23 cellular contexts compared by ENCODE assay signal in genomic region chr21:43605320-43606244, GRCh38. TPM values are rescaled to one million over a fixed set of nuclear protein-coding genes. Genes with fewer than 3 reads are reported as not detected.
A peak's percentile ranks its signal among the peaks of the same experiment; 100 is the strongest.
DNase-seq lines count a peak whose midpoint lies in the region; ATAC-seq, FAIRE-seq and TF ChIP-seq lines count a peak whose summit lies in the region.
"Had no signal": no experiment of that assay in that cellular context is flagged by ENCODE, and none has a peak within 500 bp of the region (broad histone marks: within the 10 kb centered on the region; RNA-seq: fewer than 3 reads in every experiment).

No MANE protein-coding gene starts in this region.

- peaks cover 10% of the 10 kb centered on the region for H3K79me1 ChIP-seq in H1 (ENCODE audit: low read depth, low read length)
- peaks cover 6% of the 10 kb centered on the region for H3K79me1 ChIP-seq in neuronal stem cell (ENCODE audit: low read depth, low read length)

- 0 out of 2 replicates have a peak overlapping the region, but pooled peaks have one; percentile 78 for H2AK5ac ChIP-seq in H1 (ENCODE audit: low read depth, low read length)
- H2AK5ac ChIP-seq in neuronal stem cell (ENCODE audit: low read depth, low read length) = peak overlapping the region; percentile 38

- H4K91ac ChIP-seq in H1 (replicated peaks; ENCODE audit: insufficient read length, low read length) (no peak overlapping the region), neuronal stem cell (ENCODE audit: low read depth, low read length, poor library complexity) (no peak overlapping the region)

- H3K23me2 ChIP-seq in H1 (ENCODE audit: low read depth, low read length) = peaks cover 19% of the 10 kb centered on the region; the same call in 1 of the 2 replicates

- H2BK12ac ChIP-seq in H1 (ENCODE audit: low read depth, low read length) = no peak overlapping the region
- peak overlapping the region; percentile 59 for H2BK12ac ChIP-seq in neuronal stem cell (ENCODE audit: low read length)

- H3K4me3 ChIP-seq in A549 = no peak overlapping the region
- H3K4me3 ChIP-seq in H1 (ENCODE audit: extremely low read depth in 1 of 4, insufficient read depth in 2 of 4, low read depth in 3 of 4, low read length in 4 of 4) = no peak overlapping the region
- peak overlapping the region in 1 of 2 donors; percentile 64 for H3K4me3 ChIP-seq in neuronal stem cell (ENCODE audit: low read length in 2 of 2)
- H3K4me3 ChIP-seq in Peyer's patch = no peak overlapping the region
- H3K4me3 ChIP-seq: SJSA1 had no signal

- H2BK20ac ChIP-seq in H1 (ENCODE audit: low read length) = no peak overlapping the region

- no peak overlapping the region for H3K9ac ChIP-seq in H1 (replicated peaks in 1 of 4; ENCODE audit: extremely low read depth in 1 of 4, low read depth in 3 of 4, low read length in 3 of 4)
- H3K9ac ChIP-seq in neuronal stem cell (ENCODE audit: low read depth, low read length, poor library complexity) = peak overlapping the region; percentile 81

- H3K18ac ChIP-seq in H1 (ENCODE audit: extremely low read depth, low read length) (no peak overlapping the region), neuronal stem cell (ENCODE audit: low read length) (peak overlapping the region; percentile 40)

- H2AFZ ChIP-seq in H1 (ENCODE audit: low read length) = no peak overlapping the region
- peak overlapping the region; percentile 25 for H2AFZ ChIP-seq in neuronal stem cell (ENCODE audit: low read length)

- ATAC-seq in A549 (no peak), GM21723 (IDR thresholded peaks at IDR 0.05; ENCODE audit: unreplicated experiment) (no peak)

- H3K4ac ChIP-seq in H1 (replicated peaks; ENCODE audit: insufficient read length, low read depth, low read length) = peak overlapping the region; percentile 42
- peak overlapping the region; percentile 69 for H3K4ac ChIP-seq in neuronal stem cell (ENCODE audit: low read length)

- H3K56ac ChIP-seq in H1 (replicated peaks; ENCODE audit: insufficient read length, low read depth, low read length) = peak overlapping the region; percentile 97

- H3K4me1 ChIP-seq in A549 = peaks cover 64% of the 10 kb centered on the region
- no peaks in the 10 kb centered on the region; a peak in 1 of 7 replicates for H3K4me1 ChIP-seq in H1 (replicated peaks in 1 of 4; ENCODE audit: control insufficient read depth in 3 of 4, insufficient read depth in 4 of 4, low read length in 3 of 4)
- peaks cover 3 to 10% of the 10 kb centered on the region in 2 donors for H3K4me1 ChIP-seq in neuronal stem cell (ENCODE audit: control insufficient read depth in 2 of 2, insufficient read depth in 1 of 2, low read depth in 1 of 2, low read length in 2 of 2)
- peaks cover 0 to 10% (median 3%) of the 10 kb centered on the region in 4 donors for H3K4me1 ChIP-seq in Peyer's patch

- TF ChIP-seq POLR2A in A549 (IDR thresholded peaks at IDR 0.05; ENCODE audit: low read length) (no peak), H1 (IDR thresholded peaks at IDR 0.05; ENCODE audit: control extremely low read depth in 1 of 2, low read depth in 2 of 2, low read length in 2 of 2) (no peak), Peyer's patch (IDR thresholded peaks at IDR 0.05) (no peak)

- H3K36me3 ChIP-seq in H1 (ENCODE audit: control insufficient read depth in 2 of 4, insufficient read depth in 4 of 4, low read length in 3 of 4) (peaks cover 0 to 3% (median 0%) of the 10 kb centered on the region in 4 experiments; a peak in 1 of 8 replicates), neuronal stem cell (replicated peaks in 1 of 2; ENCODE audit: control insufficient read depth in 2 of 2, insufficient read depth in 2 of 2, low read length in 2 of 2) (peaks cover 0 to 3% of the 10 kb centered on the region in 2 donors), Peyer's patch (no peaks in the 10 kb centered on the region)
- H3K36me3 ChIP-seq: SJSA1 had no signal

- H3K14ac ChIP-seq in H1 (ENCODE audit: insufficient read length) = no peak overlapping the region
- H3K14ac ChIP-seq in neuronal stem cell (ENCODE audit: low read length) = peak overlapping the region; percentile 85

- H4K20me1 ChIP-seq in H1 (replicated peaks in 1 of 2; ENCODE audit: control insufficient read depth in 1 of 2, insufficient read depth in 2 of 2, low read length in 2 of 2) = peaks cover 0 to 15% of the 10 kb centered on the region in 2 experiments

- H3K27ac ChIP-seq in A549 (peak overlapping the region; percentile 83 to 91), H1 (ENCODE audit: low read depth, low read length) (no peak overlapping the region), neuronal stem cell (replicated peaks; ENCODE audit: low read length) (no peak overlapping the region), caudate nucleus (ENCODE audit: low read depth, low read length) (no peak overlapping the region), Peyer's patch (no peak overlapping the region)
- H3K27ac ChIP-seq: SJSA1 had no signal

- POLR2A ChIA-PET in A549 (lab: Yijun Ruan, JAX) (no interaction called here), H1 (lab: Charles Lee; ENCODE audit: partially characterized antibody) (no interaction called here)

- H3K27me3 ChIP-seq in H1 (replicated peaks in 1 of 4; ENCODE audit: control insufficient read depth in 3 of 4, extremely low read depth in 1 of 4, insufficient read depth in 3 of 4, low read length in 3 of 4) (no peaks in the 10 kb centered on the region), neuronal stem cell (ENCODE audit: control insufficient read depth in 3 of 3, insufficient read depth in 3 of 3, low read depth in 1 of 3, low read length in 3 of 3) (peaks cover 0 to 5% (median 0%) of the 10 kb centered on the region in 3 experiments), Peyer's patch (no peaks in the 10 kb centered on the region)
- H3K27me3 ChIP-seq: SJSA1 had no signal

- DNase-seq in A549 (ENCODE audit: low read depth in 1 of 2, low spot score in 1 of 2) (no peak), H1 (ENCODE audit: low read depth in 1 of 2, low spot score in 2 of 2) (no peak), neuronal stem cell (ENCODE audit: low spot score) (no peak), caudate nucleus (lab: John Stamatoyannopoulos, UW) (no peak), Peyer's patch (no peak)
- no peak for DNase-seq in stimulated activated CD4-positive, alpha-beta T cell treated with anti-CD3 and anti-CD28 coated beads, Interleukin-15, amount 100 ng/mL, for 24 hours
- DNase-seq: 8988T, DMS153, DND-41, H7, HFFc6, KG1, MM.1S, NCI-H1694, NCI-H2029 treated with DMSO at 0.1 percent for 48 hours, NCI-H2171, NCI-H226, NCI-H510A, NCI-H69, Right ventricle myocardium superior had no signal

- TF ChIP-seq EP300 in A549 (IDR thresholded peaks at IDR 0.05) = no peak
- TF ChIP-seq EP300 in H1 (IDR thresholded peaks at IDR 0.05; ENCODE audit: borderline replicate concordance in 1 of 2, low read depth in 2 of 2, low read length in 2 of 2) = no peak

- CTCF ChIA-PET in A549 (lab: Yijun Ruan, JAX) = interaction anchor here (0.5 kb wide), 1 partner anchor 24 kb away, joined by 3 read pairs; no protein-coding TSS in a partner anchor
- CTCF ChIA-PET in H1 (lab: Charles Lee; ENCODE audit: partially characterized antibody) = interaction anchor here (2.0 kb wide), 1 partner anchor 8 kb away, joined by 5 read pairs; no protein-coding TSS in a partner anchor

- H4K8ac ChIP-seq in H1 (ENCODE audit: extremely low read depth, insufficient read depth, low read length) (no peak overlapping the region; the same call in 1 of the 2 replicates), neuronal stem cell (ENCODE audit: low read depth, low read length) (no peak overlapping the region)

- FAIRE-seq in A549 (lab: Jason Lieb, UNC) (no peak), H1 (lab: Jason Lieb, UNC) (no peak)

- H2BK120ac ChIP-seq in H1 (replicated peaks; ENCODE audit: low read depth, low read length) (no peak overlapping the region), neuronal stem cell (ENCODE audit: low read depth, low read length) (no peak overlapping the region)

- H3K79me2 ChIP-seq in H1 (ENCODE audit: control insufficient read depth in 1 of 2, insufficient read depth in 2 of 2, low read length in 2 of 2) = no peaks in the 10 kb centered on the region

- H3K9me3 ChIP-seq in A549 = peaks cover 3% of the 10 kb centered on the region; the same call in 1 of the 3 replicates
- no peaks in the 10 kb centered on the region for H3K9me3 ChIP-seq in H1 (ENCODE audit: insufficient read depth in 2 of 2, low read depth in 1 of 2, low read length in 1 of 2)
- H3K9me3 ChIP-seq in neuronal stem cell (replicated peaks in 1 of 2; ENCODE audit: control insufficient read depth in 2 of 2, insufficient read depth in 1 of 2, low read depth in 1 of 2, low read length in 2 of 2) = peaks cover 0 to 12% of the 10 kb centered on the region in 2 donors
- H3K9me3 ChIP-seq in Peyer's patch = no peaks in the 10 kb centered on the region
- H3K9me3 ChIP-seq: SJSA1 had no signal

- TF ChIP-seq RAD21 in A549 (conservative IDR thresholded peaks at IDR 0.05 in 1 of 2, IDR thresholded peaks at IDR 0.05 in 1 of 2) (no peak), H1 (IDR thresholded peaks at IDR 0.05 in 1 of 2, conservative IDR thresholded peaks at IDR 0.05 in 1 of 2; ENCODE audit: low read depth in 2 of 2, low read length in 2 of 2) (no peak)

- no peak overlapping the region for H2BK5ac ChIP-seq in H1 (ENCODE audit: low read depth, low read length)
- H2BK5ac ChIP-seq in neuronal stem cell (ENCODE audit: low read length) = no peak overlapping the region

- TF ChIP-seq CTCF in A549 (IDR thresholded peaks at IDR 0.05) = no peak
- TF ChIP-seq CTCF in H1 (IDR thresholded peaks at IDR 0.05; ENCODE audit: control extremely low read depth in 1 of 3, insufficient read depth in 1 of 3, low read depth in 1 of 3, low read length in 3 of 3) = no peak
- TF ChIP-seq CTCF in Peyer's patch (IDR thresholded peaks at IDR 0.05) = no peak

- 94% methylated on average over 16 of the region's 16 CpGs for WGBS in A549 (ENCODE audit: missing lambda C conversion rate)
- WGBS in H1 (ENCODE audit: extremely low coverage in 1 of 2, insufficient coverage in 1 of 2, insufficient read length in 1 of 2, insufficient replicate concordance in 2 of 2, low coverage in 1 of 2, low lambda C conversion rate in 2 of 2, missing lambda C conversion rate in 1 of 2), 2 experiments = 92 to 100% methylated on average over 3 to 16 of the region's 16 CpGs
- 100% methylated on average over 1 to 6 of the region's 16 CpGs for WGBS in neuronal stem cell (ENCODE audit: extremely low coverage in 2 of 2, insufficient read length in 2 of 2, insufficient replicate concordance in 1 of 2), 2 donors

- no peak overlapping the region for H4K5ac ChIP-seq in H1 (ENCODE audit: insufficient read length, low read depth, low read length)

- no peak overlapping the region for H3K23ac ChIP-seq in H1 (ENCODE audit: insufficient read length)
- H3K23ac ChIP-seq in neuronal stem cell (ENCODE audit: low read depth, low read length, poor library complexity) = peak overlapping the region; percentile 26

- H2BK15ac ChIP-seq in H1 (ENCODE audit: low read length) (peak overlapping the region; percentile 25; the same call in 1 of the 2 replicates), neuronal stem cell (ENCODE audit: low read length) (no peak overlapping the region)

- H3K4me2 ChIP-seq in A549 (no peak overlapping the region), H1 (ENCODE audit: insufficient read depth in 1 of 2, low read depth in 2 of 2, low read length in 2 of 2) (no peak overlapping the region), neuronal stem cell (ENCODE audit: insufficient read depth, low read length, poor library complexity, severe bottlenecking) (no peak overlapping the region)

RNA-seq across cellular contexts. Expression of gene HSF2BP, which starts 53.7 kb away (rescaled TPM):
- 2.7 and 3.1 TPM in 2 replicates for polyA plus RNA-seq in A549 (2011; rRNA removed)
- polyA plus RNA-seq in A549 (2012; cell fraction: cytosol; rRNA removed) = 1.5 and 1.6 TPM in 2 replicates
- 0.82 and 1.1 TPM in 2 replicates for polyA plus RNA-seq in A549 (2012; cell fraction: nucleus; rRNA removed)
- polyA plus RNA-seq in A549 (2017; fragmentation: RNase III; extraction: RNeasy Plus Mini Kit Qiagen cat#74134 plus additional on column Dnase treatment) = 1.7 to 2.3 TPM (median 1.7 TPM) in 3 replicates
- 2.0 and 2.1 TPM in 2 replicates for polyA minus RNA-seq in A549 (2011; rRNA and poly(A)+ RNA removed)
- polyA plus RNA-seq in PFSK-1 (2012; ENCODE audit: insufficient read length, low read depth) = 0.58 TPM
- total RNA-seq in H1 (2021; fragmentation: NEBNext Ultra II Directional; extraction: Animal tissue kit (Norgen Biotek cat#: 25700)) = 0.71 and 0.93 TPM in 2 replicates
- polyA plus RNA-seq in H1 (2011; rRNA removed) = 0.51 and 0.52 TPM in 2 replicates
- polyA plus RNA-seq in H1 (2011; cell fraction: cytosol; rRNA removed) = 0.83 TPM
- 0.76 TPM for polyA plus RNA-seq in H1 (2011; cell fraction: nucleus; rRNA removed)
- polyA plus RNA-seq in H1 (2012, experiment 1 of 2) = 0.50 to 0.85 TPM (median 0.63 TPM) in 4 replicates
- polyA plus RNA-seq in H1 (2012, experiment 2 of 2) = 0.30 TPM
- polyA plus RNA-seq in H1 (2013, experiment 1 of 2) = 0.43 TPM
- polyA plus RNA-seq in H1 (2013, experiment 2 of 2) = 0.46 TPM
- polyA minus RNA-seq in H1 (2011; rRNA and poly(A)+ RNA removed) = 0.68 and 1.1 TPM in 2 replicates
- 1.2 TPM for polyA minus RNA-seq in H1 (2011; cell fraction: cytosol; rRNA and poly(A)+ RNA removed)
- polyA minus RNA-seq in H1 (2011; cell fraction: nucleus; rRNA and poly(A)+ RNA removed) = 2.4 TPM
- polyA plus RNA-seq in neuronal stem cell (2013, experiment 1 of 2) = 0.73 TPM
- polyA plus RNA-seq in neuronal stem cell (2013, experiment 2 of 2) = 0.65 TPM
- under 1 TPM in 2 of 4 donors, not detected in 2; 0.35 to 0.67 TPM for total RNA-seq in Peyer's patch
- total RNA-seq: Right ventricle myocardium superior had no signal

RNA-seq across cellular contexts. Expression of gene RRP1B, which starts 53.8 kb away (rescaled TPM):
- polyA plus RNA-seq in A549 (2011; rRNA removed) (25.4 and 32.5 TPM in 2 replicates), A549 (2017; fragmentation: RNase III; extraction: RNeasy Plus Mini Kit Qiagen cat#74134 plus additional on column Dnase treatment) (31.4 to 32.5 TPM (median 32.4 TPM) in 3 replicates), H1 (2011; rRNA removed) (25.8 and 27.0 TPM in 2 replicates)
- 14.6 and 17.7 TPM in 2 replicates for polyA plus RNA-seq in A549 (2012; cell fraction: cytosol; rRNA removed)
- 20.2 and 22.5 TPM in 2 replicates for polyA plus RNA-seq in A549 (2012; cell fraction: nucleus; rRNA removed)
- polyA minus RNA-seq in A549 (2011; rRNA and poly(A)+ RNA removed) = 23.1 and 26.2 TPM in 2 replicates
- 41.6 TPM for polyA plus RNA-seq in PFSK-1 (2012; ENCODE audit: insufficient read length, low read depth)
- 96.7 and 97.3 TPM in 2 replicates for total RNA-seq in H1 (2021; fragmentation: NEBNext Ultra II Directional; extraction: Animal tissue kit (Norgen Biotek cat#: 25700))
- 26.8 TPM for polyA plus RNA-seq in H1 (2011; cell fraction: cytosol; rRNA removed)
- 33.9 TPM for polyA plus RNA-seq in H1 (2011; cell fraction: nucleus; rRNA removed)
- polyA plus RNA-seq in H1 (2012, experiment 1 of 2) = 43.2 to 52.8 TPM (median 48.2 TPM) in 4 replicates
- polyA plus RNA-seq in H1 (2012, experiment 2 of 2) = 12.0 TPM
- 49.1 TPM for polyA plus RNA-seq in H1 (2013, experiment 1 of 2)
- 49.5 TPM for polyA plus RNA-seq in H1 (2013, experiment 2 of 2)
- polyA minus RNA-seq in H1 (2011; rRNA and poly(A)+ RNA removed) = 42.4 and 47.6 TPM in 2 replicates
- polyA minus RNA-seq in H1 (2011; cell fraction: cytosol; rRNA and poly(A)+ RNA removed) = 38.3 TPM
- polyA minus RNA-seq in H1 (2011; cell fraction: nucleus; rRNA and poly(A)+ RNA removed) = 28.8 TPM
- 31.3 TPM for polyA plus RNA-seq in neuronal stem cell (2013, experiment 1 of 2)
- 31.6 TPM for polyA plus RNA-seq in neuronal stem cell (2013, experiment 2 of 2)
- 10 to 100 TPM; 10.7 to 28.1 (median 14.1) TPM for total RNA-seq in Peyer's patch

Comparison
In these comparisons a context has a peak if more than half of its experiments do, and no peak if none do; other contexts are left out.
1. H3K27ac ChIP-seq: peak in A549 (2 of 2); none in H1 (single experiment), neuronal stem cell (single experiment), caudate nucleus (single experiment) and Peyer's patch (0 of 4).